In the genomic region with DNA sequence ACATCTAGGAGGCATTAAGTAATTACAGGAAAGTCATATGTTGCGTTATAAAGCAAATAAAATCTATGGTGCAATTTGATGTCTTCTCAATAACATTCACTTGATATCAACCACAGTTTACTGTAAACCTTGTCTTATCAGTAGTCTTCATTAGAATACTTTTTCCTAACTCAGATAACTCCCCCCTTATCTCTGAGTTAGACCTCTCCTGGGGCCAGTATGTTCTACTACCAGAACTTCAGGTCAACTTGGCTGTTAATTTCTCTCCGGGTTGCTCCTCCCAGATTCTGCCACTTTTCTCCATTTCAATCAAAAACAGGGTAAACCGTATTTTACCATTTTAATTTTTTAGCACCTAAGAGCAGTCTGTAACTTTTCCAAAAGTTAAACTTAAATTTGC, we compare ENCODE assay signal across 25 cellular contexts. TPM values are rescaled to one million over a fixed set of nuclear protein-coding genes. Genes with fewer than 3 reads are reported as not detected.
"Had no signal": no experiment of that assay in that cellular context is flagged by ENCODE, and none has a peak within 500 bp of the region (broad histone marks: within the 10 kb centered on the region; RNA-seq: fewer than 3 reads in every experiment).

No MANE protein-coding gene starts in this region.

- H3K27ac ChIP-seq: colonic mucosa, dorsolateral prefrontal cortex, esophagus muscularis mucosa, parathyroid adenoma, thyroid gland had no signal

- FAIRE-seq: bronchial epithelial cell, frontal cortex, islet of Langerhans had no signal

- H3K27me3 ChIP-seq: colonic mucosa, esophagus muscularis mucosa, thyroid gland had no signal

- H3K79me2 ChIP-seq: parathyroid adenoma had no signal

- H3K4me1 ChIP-seq: colonic mucosa, parathyroid adenoma, thyroid gland had no signal

- H3K36me3 ChIP-seq: colonic mucosa, thyroid gland had no signal

- DNase-seq: activated CD4-positive, alpha-beta memory T cell treated with anti-CD3 and anti-CD28 coated beads for 36 hours; activated CD4-positive, alpha-beta T cell treated with anti-CD3 and anti-CD28 coated beads for 4 hours; activated CD4-positive, CD25-positive, alpha-beta regulatory T cell; activated gamma-delta T cell; colonic mucosa; dorsolateral prefrontal cortex; effector memory CD8-positive, alpha-beta T cell; hypothalamus; mucosa of descending colon; nephron progenitor cell; nucleus accumbens; right cardiac atrium; stimulated activated CD4-positive, alpha-beta T cell treated with anti-CD3 and anti-CD28 coated beads, Interleukin-12 subunit alpha, Interleukin-12 subunit beta, amount 100 ng/mL, for 4 hours; stimulated activated CD4-positive, alpha-beta T cell treated with anti-CD3 and anti-CD28 coated beads, Interleukin-4, amount 100 ng/mL, for 4 hours; substantia nigra; T-helper 1 cell; T-helper 9 cell; thyroid gland had no signal

- H3K9me3 ChIP-seq: colonic mucosa, esophagus muscularis mucosa, mucosa of descending colon, thyroid gland had no signal

- H3K27me3 Mint-ChIP-seq: effector memory CD8-positive, alpha-beta T cell had no signal

- H3K27ac Mint-ChIP-seq: activated CD4-positive, alpha-beta memory T cell treated with anti-CD3 and anti-CD28 coated beads for 36 hours; activated naive CD4-positive, alpha-beta T cell treated with anti-CD3 and anti-CD28 coated beads, Interleukin-2, amount 50 U/mL, for 24 hours; effector memory CD8-positive, alpha-beta T cell had no signal

- H3K4me3 ChIP-seq: colonic mucosa, dorsolateral prefrontal cortex, esophagus muscularis mucosa, mucosa of descending colon, thyroid gland had no signal

- H3K9me3 Mint-ChIP-seq: activated CD4-positive, alpha-beta memory T cell treated with anti-CD3 and anti-CD28 coated beads for 36 hours; activated naive CD4-positive, alpha-beta T cell treated with anti-CD3 and anti-CD28 coated beads, Interleukin-2, amount 50 U/mL, for 24 hours had no signal

- H3K36me3 Mint-ChIP-seq: activated CD4-positive, alpha-beta memory T cell treated with anti-CD3 and anti-CD28 coated beads for 36 hours; activated naive CD4-positive, alpha-beta T cell treated with anti-CD3 and anti-CD28 coated beads, Interleukin-2, amount 50 U/mL, for 24 hours had no signal

- H3K4me3 Mint-ChIP-seq: activated CD4-positive, alpha-beta memory T cell treated with anti-CD3 and anti-CD28 coated beads for 36 hours; activated naive CD4-positive, alpha-beta T cell treated with anti-CD3 and anti-CD28 coated beads, Interleukin-2, amount 50 U/mL, for 24 hours; effector memory CD8-positive, alpha-beta T cell; nephron progenitor cell; stimulated activated naive CD8-positive, alpha-beta T cell treated with anti-CD3 and anti-CD28 coated beads, Interleukin-15, Interleukin-2, amounts not matched to agents 100 ng/mL and 50 ng/mL, for 24 hours had no signal

- H2AFZ ChIP-seq: parathyroid adenoma had no signal

- H3K9ac ChIP-seq: parathyroid adenoma had no signal

RNA-seq across cellular contexts. Expression of a gene that starts 50.0 kb away (rescaled TPM):
- total RNA-seq: activated CD4-positive, alpha-beta memory T cell treated with anti-CD3 and anti-CD28 coated beads for 36 hours had no signal
